In genomic region chr9:92970467-92970923, GRCh38 we compare ENCODE assay signal across 8 cellular contexts. TPM values are rescaled to one million over a fixed set of nuclear protein-coding genes. Genes with fewer than 3 reads are reported as not detected.
A peak's percentile ranks its signal among the peaks of the same experiment; 100 is the strongest.
DNase-seq lines count a peak whose midpoint lies in the region; ATAC-seq and TF ChIP-seq lines count a peak whose summit lies in the region.

No MANE protein-coding gene starts in this region.

- no peak overlapping the region for H3K4me3 ChIP-seq in brain microvascular endothelial cell (ENCODE audit: low read depth, low read length)

- H3K9me3 Mint-ChIP-seq in naive B cell: no peaks in the 10 kb centered on the region

- H3K27me3 Mint-ChIP-seq in naive B cell: no peaks in the 10 kb centered on the region

- peak overlapping the region in 3 of 8 donors; percentile 17 to 54 (median 30) for H3K4me3 Mint-ChIP-seq in naive B cell

- H3K36me3 ChIP-seq in brain microvascular endothelial cell (replicated peaks): no peaks in the 10 kb centered on the region

- DNase-seq in Caki2 (ENCODE audit: low read depth) (peak; percentile 20), LoVo (ENCODE audit: low spot score) (peak; percentile 5), brain microvascular endothelial cell (peak; percentile 18), naive B cell (no peak), DMS79 treated with DMSO at 0.1 percent for 48 hours (lab: John Stamatoyannopoulos, UW) (no peak), NCI-H1048 (lab: John Stamatoyannopoulos, UW) (no peak)

- in situ Hi-C loops in Caki2 (cut with HindIII; ENCODE audit: low pct_unique_long_range_greater_than_20kb, low sequenced_read_pairs) (no loop called here), brain microvascular endothelial cell (cut with HindIII; ENCODE audit: low pct_ligation_motif_present, low sequenced_read_pairs) (no loop called here)

- H3K4me1 Mint-ChIP-seq in naive B cell: peaks cover 68 to 91% (median 89%) of the 10 kb centered on the region in 3 donors

- H3K27me3 ChIP-seq in brain microvascular endothelial cell (replicated peaks): no peaks in the 10 kb centered on the region

- no peaks in the 10 kb centered on the region for H3K36me3 Mint-ChIP-seq in naive B cell

- no peak for TF ChIP-seq CTCF in brain microvascular endothelial cell (IDR thresholded peaks at IDR 0.05; ENCODE audit: low read depth, low read length, missing control alignments)

- H3K27ac Mint-ChIP-seq in naive B cell: peak overlapping the region in 5 of 6 donors; percentile 80 to 92 (median 85)

- no peak overlapping the region for H3K27ac ChIP-seq in brain microvascular endothelial cell

- ATAC-seq in naive B cell (ENCODE audit: low read depth in 2 of 2) (no peak), GM21619 (IDR thresholded peaks at IDR 0.05; ENCODE audit: unreplicated experiment) (no peak), HG02763 (IDR thresholded peaks at IDR 0.05; ENCODE audit: unreplicated experiment) (no peak)

RNA-seq across cellular contexts. Expression of gene FGD3, which starts 23.2 kb away (rescaled TPM):
- total RNA-seq in Caki2 (2014; rRNA removed; shearing (Covaris generic); ENCODE audit: low replicate concordance): 0.96 TPM in 1 of 2 replicates, not detected in the other
- 100 to 1,000 TPM in 1 of 6 donors, 10 to 100 TPM in 5; 37.0 to 115 (median 65.8) TPM for polyA plus RNA-seq in naive B cell (ENCODE audit: low read depth in 6 of 6)

Comparison
In these comparisons a context has a peak if more than half of its experiments do, and no peak if none do; other contexts are left out.
1. DNase-seq: peak in Caki2 (single experiment), LoVo (single experiment) and brain microvascular endothelial cell (single experiment); none in naive B cell (single experiment), DMS79 treated with DMSO at 0.1 percent for 48 hours (single experiment) and NCI-H1048 (single experiment).